11 cellular contexts compared by ENCODE assay signal in the genomic region with DNA sequence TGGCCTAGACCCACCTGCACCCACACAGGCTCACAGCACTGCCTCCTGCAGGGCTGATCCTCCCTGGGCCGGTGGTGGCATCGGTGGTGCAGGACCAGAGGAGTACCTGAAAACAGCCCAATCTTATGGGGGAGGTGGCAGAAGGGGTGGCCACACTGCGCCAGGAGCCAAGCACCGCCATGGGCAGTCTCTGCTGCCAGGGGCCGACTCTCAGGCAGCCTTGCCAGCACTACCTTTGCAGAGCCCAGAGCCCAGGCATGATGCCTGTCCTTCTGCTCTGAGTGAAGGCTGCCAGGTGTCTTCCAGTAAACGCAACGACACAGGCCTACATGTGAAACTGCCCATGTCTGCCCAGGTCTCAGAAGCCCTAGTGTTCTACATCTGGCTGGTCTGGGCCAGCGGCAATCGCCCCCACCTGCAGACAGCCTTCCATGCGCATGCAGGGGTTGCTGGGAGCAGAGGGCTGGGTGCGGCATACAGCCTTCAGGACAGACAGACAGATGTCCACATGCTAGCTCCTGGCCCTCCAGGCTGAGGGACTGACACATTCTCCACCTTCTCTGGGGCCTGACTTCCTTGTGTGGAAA. TPM values are rescaled to one million over a fixed set of nuclear protein-coding genes. Genes with fewer than 3 reads are reported as not detected.
DNase-seq lines count a peak whose midpoint lies in the region; ATAC-seq and TF ChIP-seq lines count a peak whose summit lies in the region.
"Had no signal": no experiment of that assay in that cellular context is flagged by ENCODE, and none has a peak within 500 bp of the region (broad histone marks: within the 10 kb centered on the region; RNA-seq: fewer than 3 reads in every experiment).

No MANE protein-coding gene starts in this region.

- H3K79me2 ChIP-seq in Loucy (ENCODE audit: insufficient read depth, low read length) = peaks cover 100% of the 10 kb centered on the region

- no peaks in the 10 kb centered on the region for H3F3A ChIP-seq in Loucy (ENCODE audit: low read depth)

- peak; percentile 3 for DNase-seq in activated T-cell treated with anti-CD3 and anti-CD28 coated beads, Interleukin-2, amount 50 U/mL, for 4 hours
- DNase-seq in activated T-cell treated with anti-CD3 and anti-CD28 coated beads, Interleukin-2, amount 50 U/mL, for 48 hours = no peak
- peak in 32 of 42 donors; percentile 0 to 44 (median 10) for DNase-seq in head of caudate nucleus
- DNase-seq in posterior vena cava (ENCODE audit: low spot score) = peak; percentile 74
- DNase-seq in HEK293T (ENCODE audit: extremely low spot score) = no peak
- DNase-seq in RPMI8226 = no peak

- H3K4me1 ChIP-seq in Loucy (ENCODE audit: insufficient read depth, low read length, poor library complexity, severe bottlenecking) = peaks cover 56% of the 10 kb centered on the region

- POLR2A ChIA-PET in HEK293T (lab: Yijun Ruan, JAX) = no interaction called here

- H3K9me2 ChIP-seq in Loucy (replicated peaks; ENCODE audit: low read depth, low read length) = no peaks in the 10 kb centered on the region

- no peaks in the 10 kb centered on the region for H3K9me3 ChIP-seq in Loucy (ENCODE audit: insufficient read depth, low read depth, low read length)

- intact Hi-C loops in head of caudate nucleus (cut with DNase I) (loop anchor here (5.0 to 10.0 kb wide), 3 partner anchors 77 to 1563 kb away; no protein-coding TSS in a partner anchor), posterior vena cava (cut with DNase I) (loop anchor here in 1 of 2 donors (10.0 kb wide), 1 partner anchor 213 kb away; no protein-coding TSS in a partner anchor)

- H3K36me3 ChIP-seq in Loucy (ENCODE audit: insufficient read depth, low read length) = peaks cover 99% of the 10 kb centered on the region

- H3K4me3 Mint-ChIP-seq in activated T-cell treated with anti-CD3 and anti-CD28 coated beads, Interleukin-2, amount 50 U/mL, for 4 hours = no peak overlapping the region
- H3K4me3 Mint-ChIP-seq: central memory CD8-positive, alpha-beta T cell; memory B cell had no signal

- peaks cover 100% of the 10 kb centered on the region for H4K20me1 ChIP-seq in Loucy (ENCODE audit: insufficient read depth, low read length, poor library complexity, severe bottlenecking)

- H3K9ac ChIP-seq in Loucy (ENCODE audit: low read depth, low read length, poor library complexity, severe bottlenecking) = peak overlapping the region; percentile 95
- H3K9ac ChIP-seq: parathyroid adenoma had no signal

- H3K4me2 ChIP-seq in Loucy (ENCODE audit: low read depth, low read length, poor library complexity, severe bottlenecking) = peak overlapping the region; percentile 98

- no peak for ATAC-seq in activated T-cell treated with anti-CD3 and anti-CD28 coated beads, Interleukin-2, amount 50 U/mL, for 4 hours
- ATAC-seq in GM18907 (IDR thresholded peaks at IDR 0.05; ENCODE audit: unreplicated experiment) = no peak

- no peaks in the 10 kb centered on the region for H3K27me3 Mint-ChIP-seq in activated T-cell treated with anti-CD3 and anti-CD28 coated beads, Interleukin-2, amount 50 U/mL, for 4 hours (ENCODE audit: low read depth)
- H3K27me3 Mint-ChIP-seq: central memory CD8-positive, alpha-beta T cell; memory B cell had no signal

- peaks cover 17% of the 10 kb centered on the region for H3K27me3 ChIP-seq in Loucy (ENCODE audit: insufficient read depth, low read length, poor library complexity, severe bottlenecking)

- H2AFZ ChIP-seq in Loucy (ENCODE audit: low read length) = no peak overlapping the region
- H2AFZ ChIP-seq: parathyroid adenoma had no signal

- H3K36me3 Mint-ChIP-seq in activated T-cell treated with anti-CD3 and anti-CD28 coated beads, Interleukin-2, amount 50 U/mL, for 4 hours (ENCODE audit: insufficient read depth) = peaks cover 11% of the 10 kb centered on the region

- peak overlapping the region; percentile 90 for H3K4me3 ChIP-seq in Loucy (ENCODE audit: low read length, poor library complexity, severe bottlenecking)

- H3K9me3 Mint-ChIP-seq in activated T-cell treated with anti-CD3 and anti-CD28 coated beads, Interleukin-2, amount 50 U/mL, for 4 hours = no peaks in the 10 kb centered on the region
- H3K9me3 Mint-ChIP-seq: central memory CD8-positive, alpha-beta T cell; memory B cell had no signal

- TF ChIP-seq CTCF in Loucy (conservative IDR thresholded peaks at IDR 0.05; ENCODE audit: low read length) = no peak; the same call in 1 of the 2 replicates

- H3K4me1 Mint-ChIP-seq in activated T-cell treated with anti-CD3 and anti-CD28 coated beads, Interleukin-2, amount 50 U/mL, for 4 hours (ENCODE audit: low read depth) = peaks cover 38% of the 10 kb centered on the region

- CTCF ChIA-PET in HEK293T (lab: Yijun Ruan, JAX) = no interaction called here

TF ChIP-seq in HEK293T, 16 proteins besides CTCF, POLR2A, EP300 and RAD21:
- TF ChIP-seq BHLHE40 (IDR thresholded peaks at IDR 0.05; ENCODE audit: borderline replicate concordance) (no peak), ARNT (IDR thresholded peaks at IDR 0.05) (no peak), FOXA1 (IDR thresholded peaks at IDR 0.05) (no peak), CTBP1 (IDR thresholded peaks at IDR 0.05; ENCODE audit: borderline replicate concordance) (no peak), HDGF (IDR thresholded peaks at IDR 0.05; ENCODE audit: borderline replicate concordance) (no peak), ZNF384 (IDR thresholded peaks at IDR 0.05) (no peak), TARDBP (IDR thresholded peaks at IDR 0.05) (no peak)
- TF ChIP-seq, protein P1, sequence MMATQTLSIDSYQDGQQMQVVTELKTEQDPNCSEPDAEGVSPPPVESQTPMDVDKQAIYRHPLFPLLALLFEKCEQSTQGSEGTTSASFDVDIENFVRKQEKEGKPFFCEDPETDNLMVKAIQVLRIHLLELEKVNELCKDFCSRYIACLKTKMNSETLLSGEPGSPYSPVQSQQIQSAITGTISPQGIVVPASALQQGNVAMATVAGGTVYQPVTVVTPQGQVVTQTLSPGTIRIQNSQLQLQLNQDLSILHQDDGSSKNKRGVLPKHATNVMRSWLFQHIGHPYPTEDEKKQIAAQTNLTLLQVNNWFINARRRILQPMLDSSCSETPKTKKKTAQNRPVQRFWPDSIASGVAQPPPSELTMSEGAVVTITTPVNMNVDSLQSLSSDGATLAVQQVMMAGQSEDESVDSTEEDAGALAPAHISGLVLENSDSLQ (IDR thresholded peaks at IDR 0.05) = no peak

RNA-seq across cellular contexts. Expression of a gene that starts 6.8 kb away (rescaled TPM):
- 10 to 100 TPM; 23.9 to 32.3 (median 28.2) TPM for total RNA-seq in activated T-cell treated with anti-CD3 and anti-CD28 coated beads, Interleukin-2, amount 50 U/mL, for 4 hours
- 10 to 100 TPM; 16.9 to 22.4 TPM for total RNA-seq in posterior vena cava

Comparison
In these comparisons a context has a peak if more than half of its experiments do, and no peak if none do; other contexts are left out.
1. DNase-seq: peak in activated T-cell treated with anti-CD3 and anti-CD28 coated beads, Interleukin-2, amount 50 U/mL, for 4 hours (single experiment), head of caudate nucleus (32 of 42) and posterior vena cava (single experiment); none in activated T-cell treated with anti-CD3 and anti-CD28 coated beads, Interleukin-2, amount 50 U/mL, for 48 hours (0 of 2), HEK293T (single experiment) and RPMI8226 (single experiment).